8 cellular contexts compared by ENCODE assay signal in genomic region chr4:1855334-1856070, GRCh38. TPM values are rescaled to one million over a fixed set of nuclear protein-coding genes. Genes with fewer than 3 reads are reported as not detected.
DNase-seq lines count a peak whose midpoint lies in the region; ATAC-seq and TF ChIP-seq lines count a peak whose summit lies in the region.

No MANE protein-coding gene starts in this region.

- no peaks in the 10 kb centered on the region for H3K27me3 ChIP-seq in CD8-positive, alpha-beta T cell (ENCODE audit: insufficient read depth, low read length)
- peaks cover 41% of the 10 kb centered on the region for H3K27me3 ChIP-seq in HUES6 (ENCODE audit: control insufficient read depth, insufficient read depth, low read length)
- no peaks in the 10 kb centered on the region for H3K27me3 ChIP-seq in right cardiac atrium (ENCODE audit: control insufficient read depth, insufficient read depth)
- H3K27me3 ChIP-seq in skeletal muscle satellite cell (ENCODE audit: control insufficient read depth, insufficient read depth, low read length) = no peaks in the 10 kb centered on the region

- peak overlapping the region; percentile 91 for H3K4me3 ChIP-seq in CD8-positive, alpha-beta T cell (ENCODE audit: low read depth, low read length)
- H3K4me3 ChIP-seq in HUES6 (ENCODE audit: low read depth, low read length) (peak overlapping the region; percentile 83), right cardiac atrium (ENCODE audit: low read length) (peak overlapping the region; percentile 58), skeletal muscle satellite cell (ENCODE audit: low read length) (peak overlapping the region; percentile 87)

- H3K27ac ChIP-seq in CD8-positive, alpha-beta T cell (ENCODE audit: low read depth, low read length) = peak overlapping the region; percentile 41
- H3K27ac ChIP-seq in HUES6 (ENCODE audit: low read depth, low read length) = no peak overlapping the region
- peak overlapping the region; percentile 47 for H3K27ac ChIP-seq in right cardiac atrium (ENCODE audit: low read length)

- H3K4me2 ChIP-seq in skeletal muscle satellite cell (ENCODE audit: low read length) = peak overlapping the region; percentile 100

- intact Hi-C loops in CD8-positive, alpha-beta T cell (cut with DNase I, micrococcal nuclease) = loop anchor here (1.0 to 10.0 kb wide), 13 partner anchors 15 to 1107 kb away; partner anchors contain the start of genes GRK4 (in 2 of the 2), NOP14 (in 2 of the 2), SLBP (in 2 of the 2) and FAM193A (in 1 of the 2)
- intact Hi-C loops in right cardiac atrium (cut with DNase I) = no loop called here

- H3K27me3 Mint-ChIP-seq in CD8-positive, alpha-beta T cell (ENCODE audit: low read depth) = no peaks in the 10 kb centered on the region

- no peak overlapping the region for H3K27ac Mint-ChIP-seq in CD8-positive, alpha-beta T cell

- peaks cover 3% of the 10 kb centered on the region for H3K36me3 Mint-ChIP-seq in CD8-positive, alpha-beta T cell

- ATAC-seq in CD8-positive, alpha-beta T cell = peak; percentile 18
- ATAC-seq in GM21367 (IDR thresholded peaks at IDR 0.05; ENCODE audit: unreplicated experiment) (peak; percentile 18), right cardiac atrium (peak; percentile 1 to 3)

- DNase-seq in CD8-positive, alpha-beta T cell = peak in 1 of 7 experiments; percentile 16
- peak; percentile 16 for DNase-seq in activated naive CD4-positive, alpha-beta T cell treated with anti-CD3 and anti-CD28 coated beads, Interleukin-2, amount 50 U/mL, for 16 hours
- peak; percentile 57 to 77 (median 77) for DNase-seq in right cardiac atrium
- DNase-seq in G401 (ENCODE audit: low spot score) = no peak
- no peak for DNase-seq in NK-92 (lab: John Stamatoyannopoulos, UW; ENCODE audit: unreplicated experiment)

- no peak for TF ChIP-seq CTCF in CD8-positive, alpha-beta T cell (IDR thresholded peaks at IDR 0.05)

- WGBS in right cardiac atrium = under 1% methylated on average over 92 of the region's 92 CpGs

- peaks cover 24% of the 10 kb centered on the region for H3K4me1 ChIP-seq in CD8-positive, alpha-beta T cell (ENCODE audit: insufficient read depth, low read length)
- H3K4me1 ChIP-seq in HUES6 (ENCODE audit: control insufficient read depth, insufficient read depth, low read length) (peaks cover 7% of the 10 kb centered on the region; the same call in 1 of the 2 replicates), right cardiac atrium (ENCODE audit: control insufficient read depth, insufficient read depth, low read length) (peaks cover 7% of the 10 kb centered on the region), skeletal muscle satellite cell (ENCODE audit: control insufficient read depth, insufficient read depth, low read length) (peaks cover 25% of the 10 kb centered on the region)

- POLR2A ChIA-PET in CD8-positive, alpha-beta T cell (lab: Charles Lee) = interaction anchor here (0.6 to 4.4 kb wide), 5 partner anchors 15 to 135 kb away, joined by 3 to 32 read pairs (median 3); partner anchors contain the start of genes NSD2, TACC3 and TMEM129

- no peaks in the 10 kb centered on the region for H3K36me3 ChIP-seq in CD8-positive, alpha-beta T cell (ENCODE audit: insufficient read depth, low read length)
- H3K36me3 ChIP-seq in HUES6 (ENCODE audit: control insufficient read depth, insufficient read depth, low read length) (no peaks in the 10 kb centered on the region), skeletal muscle satellite cell (ENCODE audit: insufficient read depth, low read length) (peaks cover 7% of the 10 kb centered on the region)

- peaks cover 47% of the 10 kb centered on the region for H3K4me1 Mint-ChIP-seq in CD8-positive, alpha-beta T cell (ENCODE audit: low read depth)

- peak overlapping the region; percentile 80 for H3K4me3 Mint-ChIP-seq in CD8-positive, alpha-beta T cell

- CTCF ChIA-PET in CD8-positive, alpha-beta T cell (lab: Charles Lee) = interaction anchor here (0.7 to 1.1 kb wide), 8 partner anchors 9 to 162 kb away, joined by 3 to 4 read pairs (median 3); no protein-coding TSS in a partner anchor

- H3K9me3 Mint-ChIP-seq in CD8-positive, alpha-beta T cell = no peaks in the 10 kb centered on the region

- no peaks in the 10 kb centered on the region for H3K9me3 ChIP-seq in CD8-positive, alpha-beta T cell (ENCODE audit: low read length)
- H3K9me3 ChIP-seq in HUES6 (ENCODE audit: control insufficient read depth, insufficient read depth, low read depth, low read length) = no peaks in the 10 kb centered on the region
- H3K9me3 ChIP-seq in right cardiac atrium (ENCODE audit: control insufficient read depth, low read length) = no peaks in the 10 kb centered on the region
- no peaks in the 10 kb centered on the region for H3K9me3 ChIP-seq in skeletal muscle satellite cell (replicated peaks; ENCODE audit: low read length)

- peak overlapping the region; percentile 80 for H3K9ac ChIP-seq in HUES6 (ENCODE audit: low read length)
- H3K9ac ChIP-seq in skeletal muscle satellite cell (ENCODE audit: low read depth, low read length) = peak overlapping the region; percentile 95

- in situ Hi-C loops in G401 (cut with HindIII; ENCODE audit: low sequenced_read_pairs) = no loop called here

RNA-seq across cellular contexts. Expression of gene LETM1, which starts 0.5 kb away (rescaled TPM):
- 10 to 100 TPM; 22.7 to 25.9 TPM for total RNA-seq in CD8-positive, alpha-beta T cell
- total RNA-seq in right cardiac atrium = 10 to 100 TPM; 36.2 to 41.7 (median 38.4) TPM
- polyA plus RNA-seq in right cardiac atrium = 19.3 TPM
- total RNA-seq in skeletal muscle satellite cell (2012; rRNA removed) = 76.2 and 103 TPM in 2 replicates
- total RNA-seq in G401 (2014; rRNA removed; shearing (Covaris generic)) = 67.5 and 83.2 TPM in 2 replicates

RNA-seq across cellular contexts. Expression of gene NSD2, which starts 15.7 kb away (rescaled TPM):
- total RNA-seq in CD8-positive, alpha-beta T cell = 10 to 100 TPM; 27.3 to 32.5 TPM
- total RNA-seq in right cardiac atrium = 10 to 100 TPM; 44.4 to 52.0 (median 46.6) TPM
- polyA plus RNA-seq in right cardiac atrium = 10.8 TPM
- 40.8 and 50.7 TPM in 2 replicates for total RNA-seq in skeletal muscle satellite cell (2012; rRNA removed)
- total RNA-seq in G401 (2014; rRNA removed; shearing (Covaris generic)) = 44.4 and 86.9 TPM in 2 replicates

Comparison
In these comparisons a context has a peak if more than half of its experiments do, and no peak if none do; other contexts are left out.
1. DNase-seq: peak in activated naive CD4-positive, alpha-beta T cell treated with anti-CD3 and anti-CD28 coated beads, Interleukin-2, amount 50 U/mL, for 16 hours (single experiment) and right cardiac atrium (3 of 3); none in G401 (single experiment) and NK-92 (single experiment).
2. intact Hi-C loops: an anchor here in CD8-positive, alpha-beta T cell (1.0 to 10.0 kb wide); none called in right cardiac atrium.
3. Peak in every context shown above with its lines, with median percentiles within 50 percentile points of each other: ATAC-seq and H3K4me3 ChIP-seq.